In the genomic region with DNA sequence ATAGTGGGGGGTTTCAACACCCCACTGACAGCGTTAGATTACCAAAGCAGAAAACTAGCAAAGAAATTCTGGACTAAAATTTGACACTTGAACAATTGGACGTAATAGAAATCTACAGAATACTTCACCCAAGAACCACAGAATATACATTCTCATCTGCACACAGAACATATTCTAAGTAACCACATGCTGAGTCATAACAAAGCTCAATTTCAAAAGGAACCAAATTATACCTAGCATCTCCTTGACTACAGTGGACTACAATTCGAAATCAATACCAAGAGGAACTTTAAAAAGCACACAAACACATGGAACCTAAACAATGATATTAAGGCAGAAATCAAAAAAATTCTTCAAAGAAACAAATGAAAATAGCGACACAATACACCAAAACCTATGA, we compare ENCODE assay signal across 31 cellular contexts.
A peak's percentile ranks its signal among the peaks of the same experiment; 100 is the strongest.
DNase-seq lines count a peak whose midpoint lies in the region; ATAC-seq and TF ChIP-seq lines count a peak whose summit lies in the region.
"Had no signal": no experiment of that assay in that cellular context is flagged by ENCODE, and none has a peak within 500 bp of the region (broad histone marks: within the 10 kb centered on the region; RNA-seq: fewer than 3 reads in every experiment).

No MANE protein-coding gene starts in this region.

- peak; percentile 95 for ATAC-seq in GM18511 (IDR thresholded peaks at IDR 0.05; ENCODE audit: unreplicated experiment)
- ATAC-seq in HG02623 (IDR thresholded peaks at IDR 0.05; ENCODE audit: unreplicated experiment), result peak; percentile 52
- peak; percentile 88 for ATAC-seq in HG03342 (IDR thresholded peaks at IDR 0.05; ENCODE audit: unreplicated experiment)
- ATAC-seq: CD8-positive, alpha-beta T cell; gastroesophageal sphincter; left cardiac atrium; Panc1 had no signal

- no peaks in the 10 kb centered on the region for H3K36me3 Mint-ChIP-seq in progenitor cell of endocrine pancreas (ENCODE audit: insufficient read depth)
- H3K36me3 Mint-ChIP-seq: brain; CD8-positive, alpha-beta T cell had no signal

- no peak overlapping the region for H3K27ac Mint-ChIP-seq in progenitor cell of endocrine pancreas
- H3K27ac Mint-ChIP-seq: activated CD4-positive, alpha-beta T cell treated with anti-CD3 and anti-CD28 coated beads, Interleukin-2, amount 10 ng/mL, durations not matched to agents 24 days and 14 days; B cell; brain; CD8-positive, alpha-beta T cell; nephron progenitor cell had no signal

- H3K4me3 ChIP-seq in effector memory CD4-positive, alpha-beta T cell (ENCODE audit: insufficient read depth, low read depth, low read length, poor library complexity, severe bottlenecking), result no peak overlapping the region
- H3K4me3 ChIP-seq: dorsolateral prefrontal cortex, gastroesophageal sphincter, ovary, smooth muscle cell, tibial nerve had no signal

- no peak overlapping the region for H3K4me3 Mint-ChIP-seq in progenitor cell of endocrine pancreas (ENCODE audit: low read depth)
- H3K4me3 Mint-ChIP-seq: activated CD4-positive, alpha-beta T cell treated with anti-CD3 and anti-CD28 coated beads, Interleukin-2, amount 10 ng/mL, durations not matched to agents 24 days and 14 days; B cell; brain; CD8-positive, alpha-beta T cell; nephron progenitor cell had no signal

- H3K9me3 ChIP-seq in effector memory CD4-positive, alpha-beta T cell (ENCODE audit: control insufficient read depth, low read length), result no peaks in the 10 kb centered on the region
- H3K9me3 ChIP-seq: gastroesophageal sphincter, ovary, tibial nerve had no signal

- peak; percentile 39 for DNase-seq in MV-4-11 (lab: John Stamatoyannopoulos, UW)
- DNase-seq in NCI-H2196 (lab: John Stamatoyannopoulos, UW; ENCODE audit: unreplicated experiment), result no peak
- DNase-seq in progenitor cell of endocrine pancreas (ENCODE audit: low spot score, unreplicated experiment), result no peak
- DNase-seq in NCI-H446 (lab: John Stamatoyannopoulos, UW), result no peak
- DNase-seq in effector memory CD4-positive, alpha-beta T cell, result no peak
- DNase-seq: activated CD4-positive, alpha-beta T cell treated with anti-CD3 and anti-CD28 coated beads, Interleukin-2, amount 10 ng/mL, durations not matched to agents 24 days and 14 days; activated naive CD4-positive, alpha-beta T cell treated with Interleukin-2 at 50 U/mL for 16 hours; CD8-positive, alpha-beta T cell; cerebellar nuclear complex; dorsolateral prefrontal cortex; EL; GOT3; hippocampal formation; KG1; left cardiac atrium; NCI-H1417 treated with DMSO at 0.1 percent for 48 hours; NCI-H2081; NCI-H524; nephron progenitor cell; NK-92 treated with Interleukin-12 subunit alpha and Interleukin-12 subunit beta, amount 100 ng/mL, for 24 hours; ovary; stimulated activated CD4-positive, alpha-beta T cell treated with anti-CD3 and anti-CD28 coated beads, Interleukin-2, amount 100 ng/mL, for 24 hours had no signal

- TF ChIP-seq CTCF in progenitor cell of endocrine pancreas (IDR thresholded peaks at IDR 0.05; ENCODE audit: unreplicated experiment), result no peak

- H3K4me1 Mint-ChIP-seq in progenitor cell of endocrine pancreas (ENCODE audit: low read depth), result no peaks in the 10 kb centered on the region
- H3K4me1 Mint-ChIP-seq: activated CD4-positive, alpha-beta T cell treated with anti-CD3 and anti-CD28 coated beads, Interleukin-2, amount 10 ng/mL, durations not matched to agents 24 days and 14 days; B cell; brain; nephron progenitor cell had no signal

- no peak overlapping the region for H3K27ac ChIP-seq in effector memory CD4-positive, alpha-beta T cell (ENCODE audit: insufficient read depth, low read length, poor library complexity, severe bottlenecking)
- H3K27ac ChIP-seq: dorsolateral prefrontal cortex, gastroesophageal sphincter, ovary, tibial nerve had no signal

- H3K27me3 Mint-ChIP-seq in progenitor cell of endocrine pancreas, result no peaks in the 10 kb centered on the region
- H3K27me3 Mint-ChIP-seq: activated CD4-positive, alpha-beta T cell treated with anti-CD3 and anti-CD28 coated beads, Interleukin-2, amount 10 ng/mL, durations not matched to agents 24 days and 14 days; B cell; brain had no signal

- H3K9me3 Mint-ChIP-seq in progenitor cell of endocrine pancreas (ENCODE audit: low read depth), result no peaks in the 10 kb centered on the region

- no peaks in the 10 kb centered on the region for H3K36me3 ChIP-seq in effector memory CD4-positive, alpha-beta T cell (ENCODE audit: control insufficient read depth, insufficient read depth, low read length)
- H3K36me3 ChIP-seq: gastroesophageal sphincter, ovary, tibial nerve had no signal

- no peaks in the 10 kb centered on the region for H3K27me3 ChIP-seq in effector memory CD4-positive, alpha-beta T cell (replicated peaks; ENCODE audit: control insufficient read depth, insufficient read depth, low read length, poor library complexity, severe bottlenecking)
- H3K27me3 ChIP-seq: dorsolateral prefrontal cortex, gastroesophageal sphincter, ovary, tibial nerve had no signal

- no peaks in the 10 kb centered on the region for H3K4me1 ChIP-seq in effector memory CD4-positive, alpha-beta T cell (ENCODE audit: control insufficient read depth, insufficient read depth, low read length, poor library complexity, severe bottlenecking)
- H3K4me1 ChIP-seq: gastroesophageal sphincter, tibial nerve had no signal
